1 cellular context compared by ENCODE assay signal in the genomic region with DNA sequence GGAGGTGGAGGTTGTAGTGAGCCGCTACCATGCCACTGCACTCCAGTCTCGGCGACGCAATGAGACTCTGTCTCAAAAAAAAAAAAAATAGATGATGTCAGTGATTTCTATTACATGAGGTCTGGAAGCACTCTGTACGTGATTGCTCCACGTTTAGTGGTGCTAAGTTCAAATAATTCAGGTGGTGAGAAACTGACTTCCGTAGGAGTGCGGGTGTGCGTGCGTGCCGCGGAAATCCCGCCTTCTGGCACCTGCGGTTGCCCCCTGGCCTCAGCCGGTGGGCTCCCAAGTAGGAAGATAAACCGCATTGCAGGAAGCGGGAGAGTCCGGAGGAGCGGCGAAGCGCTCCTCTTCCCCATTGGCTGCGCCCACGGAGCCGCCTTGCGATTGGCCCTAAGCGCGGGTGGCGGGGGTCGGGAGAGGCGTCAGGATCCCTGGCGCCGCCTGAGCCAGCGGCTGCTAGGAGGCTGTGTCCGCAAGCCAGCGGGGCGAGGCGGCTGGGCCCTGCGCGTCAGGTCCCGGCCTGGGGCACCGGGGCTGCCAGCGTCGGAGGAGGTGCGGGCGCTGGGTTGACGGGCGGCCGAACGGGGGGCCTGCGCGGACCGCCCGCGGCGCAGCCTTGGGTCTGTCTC.
TF ChIP-seq lines count a peak whose summit lies in the region.

No MANE protein-coding gene starts in this region.

TF ChIP-seq in WTC11, 78 proteins besides CTCF, POLR2A, EP300 and RAD21 (continued from another document):
- peak; percentile 56; the same call in 1 of the 2 replicates for TF ChIP-seq NFE2L1 (CRISPR knock-in tag; IDR thresholded peaks at IDR 0.05)
- TF ChIP-seq, protein P1, sequence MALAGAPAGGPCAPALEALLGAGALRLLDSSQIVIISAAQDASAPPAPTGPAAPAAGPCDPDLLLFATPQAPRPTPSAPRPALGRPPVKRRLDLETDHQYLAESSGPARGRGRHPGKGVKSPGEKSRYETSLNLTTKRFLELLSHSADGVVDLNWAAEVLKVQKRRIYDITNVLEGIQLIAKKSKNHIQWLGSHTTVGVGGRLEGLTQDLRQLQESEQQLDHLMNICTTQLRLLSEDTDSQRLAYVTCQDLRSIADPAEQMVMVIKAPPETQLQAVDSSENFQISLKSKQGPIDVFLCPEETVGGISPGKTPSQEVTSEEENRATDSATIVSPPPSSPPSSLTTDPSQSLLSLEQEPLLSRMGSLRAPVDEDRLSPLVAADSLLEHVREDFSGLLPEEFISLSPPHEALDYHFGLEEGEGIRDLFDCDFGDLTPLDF (CRISPR knock-in tag; IDR thresholded peaks at IDR 0.05): 0 out of 2 replicates have a peak, but pooled peaks have one; percentile 30
- TF ChIP-seq, protein P2, sequence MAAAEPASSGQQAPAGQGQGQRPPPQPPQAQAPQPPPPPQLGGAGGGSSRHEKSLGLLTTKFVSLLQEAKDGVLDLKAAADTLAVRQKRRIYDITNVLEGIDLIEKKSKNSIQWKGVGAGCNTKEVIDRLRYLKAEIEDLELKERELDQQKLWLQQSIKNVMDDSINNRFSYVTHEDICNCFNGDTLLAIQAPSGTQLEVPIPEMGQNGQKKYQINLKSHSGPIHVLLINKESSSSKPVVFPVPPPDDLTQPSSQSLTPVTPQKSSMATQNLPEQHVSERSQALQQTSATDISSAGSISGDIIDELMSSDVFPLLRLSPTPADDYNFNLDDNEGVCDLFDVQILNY (CRISPR knock-in tag; IDR thresholded peaks at IDR 0.05): peak; percentile 89
- TF ChIP-seq SMAD4 (CRISPR knock-in tag; IDR thresholded peaks at IDR 0.05): peak; percentile 72; the same call in 1 of the 2 replicates
